1 cellular context compared by ENCODE assay signal in the genomic region with DNA sequence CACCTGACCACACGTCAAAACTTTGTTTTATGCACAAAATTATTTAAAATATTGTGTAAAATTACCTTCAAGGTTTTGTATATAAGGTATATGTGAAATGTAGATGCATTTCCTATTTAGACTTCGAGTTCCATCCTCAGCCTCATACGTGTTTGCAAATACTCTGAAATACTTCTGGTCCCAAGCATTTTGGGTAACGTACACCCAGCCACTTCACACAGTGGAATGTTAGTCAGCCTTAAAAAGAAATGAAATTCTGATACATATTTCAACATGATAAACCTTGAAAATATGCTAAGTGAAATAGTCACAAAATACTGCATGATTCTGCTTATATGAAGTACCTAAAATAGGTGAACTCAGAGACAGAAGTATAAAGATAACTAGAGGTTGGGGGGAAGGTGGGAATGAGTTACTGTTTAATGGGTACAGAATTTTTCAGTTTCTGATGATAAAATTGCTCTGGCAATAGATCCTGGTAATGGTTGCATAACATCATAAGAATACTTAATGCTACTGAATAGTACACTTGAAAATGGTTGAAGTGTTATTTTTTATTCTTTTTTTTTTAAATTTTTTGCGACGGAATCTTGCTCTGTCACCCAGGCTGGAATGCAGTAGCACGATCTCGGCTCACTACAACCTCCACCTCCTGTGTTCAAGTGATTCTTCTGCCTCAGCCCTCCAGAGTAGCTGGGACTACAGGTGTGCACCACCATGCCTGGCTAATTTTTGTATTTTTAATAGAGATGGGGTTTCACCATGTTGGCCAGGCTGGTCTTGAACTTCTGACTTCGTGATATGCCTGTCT.
TF ChIP-seq lines count a peak whose summit lies in the region.

No MANE protein-coding gene starts in this region.

TF ChIP-seq in IMR-90, 13 proteins besides CTCF, POLR2A, EP300 and RAD21:
- TF ChIP-seq BHLHE40 (IDR thresholded peaks at IDR 0.05; ENCODE audit: low read depth, low read length) (no peak), NFE2L2 (IDR thresholded peaks at IDR 0.05; ENCODE audit: low read depth, low read length) (no peak), MAZ (IDR thresholded peaks at IDR 0.05; ENCODE audit: borderline replicate concordance, low read depth, low read length) (no peak)
- TF ChIP-seq, protein P1, sequence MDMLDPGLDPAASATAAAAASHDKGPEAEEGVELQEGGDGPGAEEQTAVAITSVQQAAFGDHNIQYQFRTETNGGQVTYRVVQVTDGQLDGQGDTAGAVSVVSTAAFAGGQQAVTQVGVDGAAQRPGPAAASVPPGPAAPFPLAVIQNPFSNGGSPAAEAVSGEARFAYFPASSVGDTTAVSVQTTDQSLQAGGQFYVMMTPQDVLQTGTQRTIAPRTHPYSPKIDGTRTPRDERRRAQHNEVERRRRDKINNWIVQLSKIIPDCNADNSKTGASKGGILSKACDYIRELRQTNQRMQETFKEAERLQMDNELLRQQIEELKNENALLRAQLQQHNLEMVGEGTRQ (IDR thresholded peaks at IDR 0.05; ENCODE audit: low read depth, low read length): no peak
